ENCODE assay signal across 20 cellular contexts in the genomic region with DNA sequence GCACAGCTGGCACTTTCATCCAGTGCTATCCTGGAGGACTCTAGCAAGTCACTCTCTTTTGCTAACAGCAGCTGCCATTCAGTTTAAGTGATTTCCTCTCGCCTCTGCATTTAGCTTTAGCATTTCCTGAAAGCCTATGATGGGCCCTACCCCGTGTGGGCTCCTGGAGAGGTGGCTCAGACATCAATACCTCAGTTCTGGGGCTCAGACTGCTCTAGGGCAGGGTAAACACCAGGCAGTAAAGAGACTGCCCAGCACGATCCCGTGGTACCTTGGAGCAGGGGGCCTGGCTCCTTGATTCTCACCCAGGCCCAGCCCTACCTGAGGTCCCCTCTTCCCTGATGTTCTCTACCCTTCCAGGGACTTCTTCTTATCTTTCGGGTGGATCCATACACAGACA.
A peak's percentile ranks its signal among the peaks of the same experiment; 100 is the strongest.
DNase-seq lines count a peak whose midpoint lies in the region; ATAC-seq, FAIRE-seq and TF ChIP-seq lines count a peak whose summit lies in the region.
"Had no signal": no experiment of that assay in that cellular context is flagged by ENCODE, and none has a peak within 500 bp of the region (broad histone marks: within the 10 kb centered on the region; RNA-seq: fewer than 3 reads in every experiment).

No MANE protein-coding gene starts in this region.

- no peak overlapping the region for H2BK12ac ChIP-seq in H9 (ENCODE audit: insufficient read length, low read depth, low read length)

- H3K36me3 ChIP-seq in bronchial epithelial cell (ENCODE audit: control insufficient read depth, insufficient read depth, low read length) = no peaks in the 10 kb centered on the region

- H3K79me2 ChIP-seq in H9 (ENCODE audit: insufficient read depth, low read length) = no peaks in the 10 kb centered on the region

- no peaks in the 10 kb centered on the region; a peak in 1 of 7 replicates for H3K36me3 Mint-ChIP-seq in H9 (ENCODE audit: insufficient read depth in 1 of 3, low read depth in 3 of 3)
- no peaks in the 10 kb centered on the region for H3K36me3 Mint-ChIP-seq in stimulated activated memory B cell treated with anti-CD40 and anti-IgM and Interleukin-4, amounts not matched to agents 10 μg/mL and 1 μg/mL and 100 μg/mL, for 72 hours

- H3K23me2 ChIP-seq in H9 (ENCODE audit: insufficient read length, low read depth, low read length, poor library complexity, severe bottlenecking) = no peaks in the 10 kb centered on the region

- H3K56ac ChIP-seq in H9 (ENCODE audit: insufficient read length, low read depth, low read length) = no peak overlapping the region

- no peak overlapping the region for H3K4me3 ChIP-seq in bronchial epithelial cell (ENCODE audit: low read depth, low read length)

- no peak overlapping the region for H3K27ac ChIP-seq in H9 (ENCODE audit: insufficient read length, low read depth, low read length)

- no peak overlapping the region for H2AFZ ChIP-seq in H9 (ENCODE audit: low read length)

- no peak overlapping the region for H3K4me3 Mint-ChIP-seq in H9
- H3K4me3 Mint-ChIP-seq in stimulated activated memory B cell treated with anti-CD40 and anti-IgM and Interleukin-4, amounts not matched to agents 10 μg/mL and 1 μg/mL and 100 μg/mL, for 72 hours = no peak overlapping the region
- H3K4me3 Mint-ChIP-seq: CD4-positive, alpha-beta T cell had no signal

- H2BK120ac ChIP-seq in H9 (ENCODE audit: low read depth, low read length, poor library complexity, severe bottlenecking) = no peak overlapping the region

- no peak overlapping the region for H3K4ac ChIP-seq in H9 (ENCODE audit: low read depth, low read length)

- peaks cover 3% of the 10 kb centered on the region; the same call in 1 of the 2 replicates for H3K27me3 Mint-ChIP-seq in H9 (ENCODE audit: low read depth)
- H3K27me3 Mint-ChIP-seq in stimulated activated memory B cell treated with anti-CD40 and anti-IgM and Interleukin-4, amounts not matched to agents 10 μg/mL and 1 μg/mL and 100 μg/mL, for 72 hours = peaks cover 23% of the 10 kb centered on the region

- ATAC-seq in stimulated activated memory B cell treated with anti-CD40 and anti-IgM and Interleukin-4, amounts not matched to agents 10 μg/mL and 1 μg/mL and 100 μg/mL, for 72 hours = peak; percentile 6
- ATAC-seq: HCT116, HepG2 had no signal

- TF ChIP-seq CTCF in H9 (conservative IDR thresholded peaks at IDR 0.05) (no peak), bronchial epithelial cell (IDR thresholded peaks at IDR 0.05; ENCODE audit: insufficient read depth, low read length, severe bottlenecking) (no peak)

- H2BK15ac ChIP-seq in H9 (ENCODE audit: low read depth, low read length) = no peak overlapping the region; the same call in 1 of the 2 replicates

- H3K9me3 ChIP-seq in H9 (ENCODE audit: control insufficient read depth, low read depth, low read length) = no peaks in the 10 kb centered on the region

- peak overlapping the region in 2 of 3 experiments; percentile 27 to 68; a peak in 2 of 7 replicates for H3K27ac Mint-ChIP-seq in H9
- no peak overlapping the region for H3K27ac Mint-ChIP-seq in stimulated activated memory B cell treated with anti-CD40 and anti-IgM and Interleukin-4, amounts not matched to agents 10 μg/mL and 1 μg/mL and 100 μg/mL, for 72 hours
- H3K27ac Mint-ChIP-seq: CD4-positive, alpha-beta T cell had no signal

- no CpG with 5 or more reads among the region's 5 CpGs for WGBS in H9 (ENCODE audit: extremely low coverage, insufficient read length, low lambda C conversion rate)

- H4K5ac ChIP-seq in H9 (ENCODE audit: insufficient read length, low read depth, low read length) = no peak overlapping the region

- H2AK5ac ChIP-seq in H9 (ENCODE audit: insufficient read length, low read length) = no peak overlapping the region

- H4K20me1 ChIP-seq in H9 (ENCODE audit: control insufficient read depth, insufficient read depth, insufficient read length) = no peaks in the 10 kb centered on the region

- no peaks in the 10 kb centered on the region for H3K79me1 ChIP-seq in H9 (ENCODE audit: insufficient read depth, low read depth, low read length, poor library complexity, severe bottlenecking)

- DNase-seq in NCI-H524 (lab: John Stamatoyannopoulos, UW) (peak; percentile 63 to 89), NCI-H524 treated with DMSO at 0.1 percent for 48 hours (lab: John Stamatoyannopoulos, UW) (no peak), H9 (no peak), bronchial epithelial cell (ENCODE audit: low read depth) (no peak), GDM1 (lab: John Stamatoyannopoulos, UW) (no peak), NCI-H187 (lab: John Stamatoyannopoulos, UW) (no peak)
- DNase-seq: 8988T; AML-193; C1 segment of cervical spinal cord; Calu3; CD4-positive, alpha-beta T cell; DMS 273 treated with DMSO at 0.1 percent for 48 hours; EL had no signal

- peak; percentile 32 for FAIRE-seq in bronchial epithelial cell (lab: Jason Lieb, UNC)
- FAIRE-seq: G401.6, GM19239, H1, HepG2, HTR-8/SVneo had no signal

- H3K4me1 ChIP-seq in H9 (ENCODE audit: insufficient read depth, low read length) = no peaks in the 10 kb centered on the region

- no peak overlapping the region for H4K91ac ChIP-seq in H9 (ENCODE audit: insufficient read length, low read depth, low read length)

- H4K8ac ChIP-seq in H9 (replicated peaks; ENCODE audit: insufficient read length, low read depth, low read length) = no peak overlapping the region

- no peak overlapping the region for H3K23ac ChIP-seq in H9 (ENCODE audit: insufficient read length, low read depth, low read length)

- no peaks in the 10 kb centered on the region for H3K27me3 ChIP-seq in H9 (ENCODE audit: insufficient read depth, low read length)
- no peaks in the 10 kb centered on the region for H3K27me3 ChIP-seq in bronchial epithelial cell (ENCODE audit: control insufficient read depth, insufficient read depth, low read length)

- H3T11ph ChIP-seq in H9 (ENCODE audit: low read length) = no peak overlapping the region

- H2BK20ac ChIP-seq in H9 (ENCODE audit: low read depth, low read length, poor library complexity, severe bottlenecking) = no peak overlapping the region

- no peak overlapping the region for H3K9ac ChIP-seq in H9 (ENCODE audit: extremely low read depth, insufficient read length, low read length)

- H2BK5ac ChIP-seq in H9 (ENCODE audit: insufficient read length, low read length) = no peak overlapping the region

- no peak overlapping the region for H3K4me2 ChIP-seq in H9 (ENCODE audit: insufficient read depth, insufficient read length, low read length)

- H3K4me1 Mint-ChIP-seq in H9 = peaks cover 10 to 11% of the 10 kb centered on the region in 2 experiments
- H3K4me1 Mint-ChIP-seq in stimulated activated memory B cell treated with anti-CD40 and anti-IgM and Interleukin-4, amounts not matched to agents 10 μg/mL and 1 μg/mL and 100 μg/mL, for 72 hours = no peaks in the 10 kb centered on the region

- H3K14ac ChIP-seq in H9 (ENCODE audit: insufficient read depth, low read length) = no peak overlapping the region

- no peak overlapping the region for H3K18ac ChIP-seq in H9 (ENCODE audit: insufficient read length, low read depth, low read length)

- H3K9me3 Mint-ChIP-seq in H9 = no peaks in the 10 kb centered on the region
- no peaks in the 10 kb centered on the region for H3K9me3 Mint-ChIP-seq in stimulated activated memory B cell treated with anti-CD40 and anti-IgM and Interleukin-4, amounts not matched to agents 10 μg/mL and 1 μg/mL and 100 μg/mL, for 72 hours
- H3K9me3 Mint-ChIP-seq: CD4-positive, alpha-beta T cell had no signal

Comparison
In these comparisons a context has a peak if more than half of its experiments do, and no peak if none do; other contexts are left out.
1. DNase-seq: peak in NCI-H524 (2 of 2); none in NCI-H524 treated with DMSO at 0.1 percent for 48 hours (single experiment), H9 (single experiment), bronchial epithelial cell (single experiment), GDM1 (single experiment) and NCI-H187 (0 of 2).